1 cellular context compared by ENCODE assay signal in the genomic region with DNA sequence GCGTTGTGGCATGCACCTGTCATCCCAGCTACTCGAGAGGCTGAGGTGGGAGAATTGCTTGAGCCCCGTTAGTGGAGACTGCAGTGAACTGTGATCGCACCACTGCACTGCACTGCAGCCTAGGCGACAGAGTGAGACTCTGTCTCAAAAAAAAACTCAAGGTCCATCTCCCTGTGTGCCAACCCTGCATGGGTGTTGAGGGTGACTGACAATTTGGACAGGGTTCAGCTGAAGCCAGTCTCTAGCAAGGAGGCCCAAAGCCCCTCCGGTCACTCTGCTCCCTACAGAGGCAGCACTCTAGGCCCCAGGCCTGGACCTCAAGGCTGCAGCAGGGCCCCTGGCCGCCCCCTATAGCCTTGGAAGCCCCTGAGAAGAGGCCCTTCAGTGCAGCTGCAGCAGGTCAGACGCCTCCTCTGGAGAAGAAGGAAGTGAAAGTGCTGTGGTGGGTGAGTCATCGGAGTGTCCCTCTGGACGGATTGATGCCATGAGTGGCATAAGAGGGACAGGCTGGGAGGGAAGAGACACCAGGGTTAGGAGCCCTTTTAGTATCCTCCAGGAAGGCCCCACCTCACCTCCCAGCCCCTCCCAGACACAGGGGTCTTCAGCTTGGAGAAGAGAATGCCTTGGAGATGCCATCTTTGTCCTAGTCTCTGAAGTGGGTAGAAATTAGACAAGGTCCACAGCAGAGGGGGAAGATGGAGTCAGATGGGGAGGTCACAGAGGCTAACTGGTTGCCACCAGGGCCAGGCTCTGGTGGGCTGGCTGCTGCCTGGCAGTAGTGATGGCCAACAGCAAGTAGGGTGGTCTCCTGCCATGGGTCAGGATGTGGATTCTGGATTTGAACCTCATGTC.
TF ChIP-seq lines count a peak whose summit lies in the region.

No MANE protein-coding gene starts in this region.

TF ChIP-seq in HepG2, 621 proteins besides CTCF, POLR2A, EP300 and RAD21 (continued from another document):
- TF ChIP-seq, protein P1, sequence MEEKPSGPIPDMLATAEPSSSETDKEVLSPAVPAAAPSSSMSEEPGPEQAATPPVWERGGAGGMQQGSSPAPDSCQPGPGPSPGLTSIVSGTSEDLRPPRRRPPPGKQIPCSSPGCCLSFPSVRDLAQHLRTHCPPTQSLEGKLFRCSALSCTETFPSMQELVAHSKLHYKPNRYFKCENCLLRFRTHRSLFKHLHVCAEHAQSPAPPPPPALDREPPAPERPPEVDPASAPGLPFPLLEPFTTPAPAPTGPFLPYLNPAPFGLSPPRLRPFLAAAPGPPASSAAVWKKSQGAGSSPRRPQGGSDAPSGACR (CRISPR knock-in tag; IDR thresholded peaks at IDR 0.05), result no peak
- TF ChIP-seq ZNF7 (CRISPR knock-in tag; IDR thresholded peaks at IDR 0.05) (no peak), MIER2 (CRISPR knock-in tag; IDR thresholded peaks at IDR 0.05) (no peak), SRSF4 (IDR thresholded peaks at IDR 0.05; ENCODE audit: low read depth, low read length, poor library complexity, severe bottlenecking) (no peak), ZBTB1 (CRISPR knock-in tag; IDR thresholded peaks at IDR 0.05; ENCODE audit: borderline replicate concordance) (no peak), HMGXB3 (CRISPR knock-in tag; IDR thresholded peaks at IDR 0.05; ENCODE audit: borderline replicate concordance) (no peak), ZMAT5 (CRISPR knock-in tag; IDR thresholded peaks at IDR 0.05; ENCODE audit: borderline replicate concordance, low read depth) (no peak), ZMYM3 (CRISPR knock-in tag; IDR thresholded peaks at IDR 0.05) (0 out of 2 replicates have a peak, but pooled peaks have one; percentile 23), ZNF431 (CRISPR knock-in tag; IDR thresholded peaks at IDR 0.05; ENCODE audit: borderline replicate concordance, low read depth) (no peak), ZEB1 (IDR thresholded peaks at IDR 0.05; ENCODE audit: insufficient replicate concordance, low read depth) (no peak), THYN1 (CRISPR knock-in tag; IDR thresholded peaks at IDR 0.05; ENCODE audit: borderline replicate concordance, low read depth) (no peak), TSC22D2 (CRISPR knock-in tag; IDR thresholded peaks at IDR 0.05; ENCODE audit: borderline replicate concordance) (no peak), LCORL (IDR thresholded peaks at IDR 0.05) (no peak), LCORL (CRISPR knock-in tag; IDR thresholded peaks at IDR 0.05) (0 out of 2 replicates have a peak, but pooled peaks have one; percentile 28), ZNF501 (CRISPR knock-in tag; IDR thresholded peaks at IDR 0.05) (no peak), ASH2L (IDR thresholded peaks at IDR 0.05; ENCODE audit: insufficient read length, low read depth, low read length) (no peak), ZFP62 (CRISPR knock-in tag; IDR thresholded peaks at IDR 0.05) (no peak), CERS6 (CRISPR knock-in tag; IDR thresholded peaks at IDR 0.05) (no peak), JARID2 (CRISPR knock-in tag; IDR thresholded peaks at IDR 0.05; ENCODE audit: insufficient replicate concordance) (no peak), HNRNPK (IDR thresholded peaks at IDR 0.05; ENCODE audit: low read depth, low read length, poor library complexity, severe bottlenecking) (no peak), ZNF232 (CRISPR knock-in tag; IDR thresholded peaks at IDR 0.05; ENCODE audit: borderline replicate concordance) (no peak), SRY (CRISPR knock-in tag; IDR thresholded peaks at IDR 0.05) (no peak)
- TF ChIP-seq, protein P2, sequence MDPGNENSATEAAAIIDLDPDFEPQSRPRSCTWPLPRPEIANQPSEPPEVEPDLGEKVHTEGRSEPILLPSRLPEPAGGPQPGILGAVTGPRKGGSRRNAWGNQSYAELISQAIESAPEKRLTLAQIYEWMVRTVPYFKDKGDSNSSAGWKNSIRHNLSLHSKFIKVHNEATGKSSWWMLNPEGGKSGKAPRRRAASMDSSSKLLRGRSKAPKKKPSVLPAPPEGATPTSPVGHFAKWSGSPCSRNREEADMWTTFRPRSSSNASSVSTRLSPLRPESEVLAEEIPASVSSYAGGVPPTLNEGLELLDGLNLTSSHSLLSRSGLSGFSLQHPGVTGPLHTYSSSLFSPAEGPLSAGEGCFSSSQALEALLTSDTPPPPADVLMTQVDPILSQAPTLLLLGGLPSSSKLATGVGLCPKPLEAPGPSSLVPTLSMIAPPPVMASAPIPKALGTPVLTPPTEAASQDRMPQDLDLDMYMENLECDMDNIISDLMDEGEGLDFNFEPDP (CRISPR knock-in tag; conservative IDR thresholded peaks at IDR 0.05), result 0 out of 2 replicates have a peak, but pooled peaks have one; percentile 63
- TF ChIP-seq, protein P3, sequence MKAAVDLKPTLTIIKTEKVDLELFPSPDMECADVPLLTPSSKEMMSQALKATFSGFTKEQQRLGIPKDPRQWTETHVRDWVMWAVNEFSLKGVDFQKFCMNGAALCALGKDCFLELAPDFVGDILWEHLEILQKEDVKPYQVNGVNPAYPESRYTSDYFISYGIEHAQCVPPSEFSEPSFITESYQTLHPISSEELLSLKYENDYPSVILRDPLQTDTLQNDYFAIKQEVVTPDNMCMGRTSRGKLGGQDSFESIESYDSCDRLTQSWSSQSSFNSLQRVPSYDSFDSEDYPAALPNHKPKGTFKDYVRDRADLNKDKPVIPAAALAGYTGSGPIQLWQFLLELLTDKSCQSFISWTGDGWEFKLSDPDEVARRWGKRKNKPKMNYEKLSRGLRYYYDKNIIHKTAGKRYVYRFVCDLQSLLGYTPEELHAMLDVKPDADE (CRISPR knock-in tag; IDR thresholded peaks at IDR 0.05), result no peak
- TF ChIP-seq, protein P4, sequence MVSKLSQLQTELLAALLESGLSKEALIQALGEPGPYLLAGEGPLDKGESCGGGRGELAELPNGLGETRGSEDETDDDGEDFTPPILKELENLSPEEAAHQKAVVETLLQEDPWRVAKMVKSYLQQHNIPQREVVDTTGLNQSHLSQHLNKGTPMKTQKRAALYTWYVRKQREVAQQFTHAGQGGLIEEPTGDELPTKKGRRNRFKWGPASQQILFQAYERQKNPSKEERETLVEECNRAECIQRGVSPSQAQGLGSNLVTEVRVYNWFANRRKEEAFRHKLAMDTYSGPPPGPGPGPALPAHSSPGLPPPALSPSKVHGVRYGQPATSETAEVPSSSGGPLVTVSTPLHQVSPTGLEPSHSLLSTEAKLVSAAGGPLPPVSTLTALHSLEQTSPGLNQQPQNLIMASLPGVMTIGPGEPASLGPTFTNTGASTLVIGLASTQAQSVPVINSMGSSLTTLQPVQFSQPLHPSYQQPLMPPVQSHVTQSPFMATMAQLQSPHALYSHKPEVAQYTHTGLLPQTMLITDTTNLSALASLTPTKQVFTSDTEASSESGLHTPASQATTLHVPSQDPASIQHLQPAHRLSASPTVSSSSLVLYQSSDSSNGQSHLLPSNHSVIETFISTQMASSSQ (IDR thresholded peaks at IDR 0.05; ENCODE audit: low read depth), result no peak
- TF ChIP-seq, protein P4 (CRISPR knock-in tag; IDR thresholded peaks at IDR 0.05; ENCODE audit: borderline replicate concordance), result no peak
- TF ChIP-seq, protein P5, sequence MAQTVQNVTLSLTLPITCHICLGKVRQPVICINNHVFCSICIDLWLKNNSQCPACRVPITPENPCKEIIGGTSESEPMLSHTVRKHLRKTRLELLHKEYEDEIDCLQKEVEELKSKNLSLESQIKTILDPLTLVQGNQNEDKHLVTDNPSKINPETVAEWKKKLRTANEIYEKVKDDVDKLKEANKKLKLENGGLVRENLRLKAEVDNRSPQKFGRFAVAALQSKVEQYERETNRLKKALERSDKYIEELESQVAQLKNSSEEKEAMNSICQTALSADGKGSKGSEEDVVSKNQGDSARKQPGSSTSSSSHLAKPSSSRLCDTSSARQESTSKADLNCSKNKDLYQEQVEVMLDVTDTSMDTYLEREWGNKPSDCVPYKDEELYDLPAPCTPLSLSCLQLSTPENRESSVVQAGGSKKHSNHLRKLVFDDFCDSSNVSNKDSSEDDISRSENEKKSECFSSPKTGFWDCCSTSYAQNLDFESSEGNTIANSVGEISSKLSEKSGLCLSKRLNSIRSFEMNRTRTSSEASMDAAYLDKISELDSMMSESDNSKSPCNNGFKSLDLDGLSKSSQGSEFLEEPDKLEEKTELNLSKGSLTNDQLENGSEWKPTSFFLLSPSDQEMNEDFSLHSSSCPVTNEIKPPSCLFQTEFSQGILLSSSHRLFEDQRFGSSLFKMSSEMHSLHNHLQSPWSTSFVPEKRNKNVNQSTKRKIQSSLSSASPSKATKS (CRISPR knock-in tag; IDR thresholded peaks at IDR 0.05), result no peak
